ENCODE assay signal across 9 cellular contexts in genomic region chr17:40533896-40534295, GRCh38. TPM values are rescaled to one million over a fixed set of nuclear protein-coding genes. Genes with fewer than 3 reads are reported as not detected.
DNase-seq lines count a peak whose midpoint lies in the region; ATAC-seq and TF ChIP-seq lines count a peak whose summit lies in the region.
"Had no signal": no experiment of that assay in that cellular context is flagged by ENCODE, and none has a peak within 500 bp of the region (broad histone marks: within the 10 kb centered on the region; RNA-seq: fewer than 3 reads in every experiment).

No MANE protein-coding gene starts in this region.

- no peaks in the 10 kb centered on the region for H3K27me3 ChIP-seq in CD4-positive, alpha-beta memory T cell (ENCODE audit: insufficient read depth, low read length)
- no peaks in the 10 kb centered on the region for H3K27me3 ChIP-seq in effector memory CD4-positive, alpha-beta T cell (replicated peaks; ENCODE audit: control insufficient read depth, insufficient read depth, low read length, poor library complexity, severe bottlenecking)

- in situ Hi-C loops in KBM-7 (cut with MboI; ENCODE audit: low pct_unique_long_range_greater_than_20kb, low sequenced_read_pairs): no loop called here

- no peak for DNase-seq in CD4-positive, alpha-beta memory T cell
- DNase-seq in OCI-LY7 (ENCODE audit: low spot score) (no peak), posterior vena cava (ENCODE audit: low spot score) (peak; percentile 49), erythroblast (lab: John Stamatoyannopoulos, UW) (no peak), foreskin melanocyte (no peak), KBM-7 (no peak)
- DNase-seq in effector memory CD4-positive, alpha-beta T cell: no peak

- H3K9me2 ChIP-seq in OCI-LY7 (ENCODE audit: insufficient read depth, low read length): no peaks in the 10 kb centered on the region

- no peaks in the 10 kb centered on the region for H3K79me2 ChIP-seq in OCI-LY7 (ENCODE audit: insufficient read depth, low read depth, low read length)

- H3K4me3 Mint-ChIP-seq in CD4-positive, alpha-beta memory T cell: peak overlapping the region in 7 of 8 donors; percentile 70 to 95 (median 80)

- POLR2A ChIA-PET in CD4-positive, alpha-beta memory T cell (lab: Charles Lee; ENCODE audit: partially characterized antibody): interaction anchor here (0.7 to 24.9 kb wide), 30 partner anchors 11 to 394 kb away, joined by 3 to 1088 read pairs (median 8); partner anchors contain the start of genes CASC3, CCR7, GJD3 and IGFBP4
- POLR2A ChIA-PET in OCI-LY7 (lab: Charles Lee): no interaction called here

- peak overlapping the region; percentile 74; the same call in 1 of the 2 replicates for H2AFZ ChIP-seq in OCI-LY7 (ENCODE audit: low read length)

- H3K4me1 Mint-ChIP-seq in CD4-positive, alpha-beta memory T cell: peaks cover 61 to 94% (median 76%) of the 10 kb centered on the region in 4 donors

- TF ChIP-seq POLR2A in erythroblast (IDR thresholded peaks at IDR 0.05; ENCODE audit: low read length): no peak

- no peaks in the 10 kb centered on the region for H3K9me3 ChIP-seq in CD4-positive, alpha-beta memory T cell (ENCODE audit: control insufficient read depth in 1 of 2, low read length in 2 of 2)
- no peaks in the 10 kb centered on the region for H3K9me3 ChIP-seq in OCI-LY7 (ENCODE audit: low read length)
- no peaks in the 10 kb centered on the region for H3K9me3 ChIP-seq in effector memory CD4-positive, alpha-beta T cell (ENCODE audit: control insufficient read depth, low read length)

- peak overlapping the region; percentile 66 for H3K4me2 ChIP-seq in OCI-LY7 (ENCODE audit: low read length)

- H3K4me1 ChIP-seq in CD4-positive, alpha-beta memory T cell (ENCODE audit: insufficient read depth, low read length): peaks cover 90% of the 10 kb centered on the region
- peaks cover 20% of the 10 kb centered on the region for H3K4me1 ChIP-seq in OCI-LY7 (ENCODE audit: insufficient read depth, low read length, poor library complexity, severe bottlenecking)
- peaks cover 46% of the 10 kb centered on the region for H3K4me1 ChIP-seq in effector memory CD4-positive, alpha-beta T cell (ENCODE audit: control insufficient read depth, insufficient read depth, low read length, poor library complexity, severe bottlenecking)

- no peak for ATAC-seq in GM19397 (IDR thresholded peaks at IDR 0.05; ENCODE audit: unreplicated experiment)

- H3K36me3 Mint-ChIP-seq in CD4-positive, alpha-beta memory T cell: peaks cover 0 to 4% of the 10 kb centered on the region in 2 donors

- CTCF ChIA-PET in CD4-positive, alpha-beta memory T cell (lab: Charles Lee; ENCODE audit: partially characterized antibody): interaction anchor here (0.6 to 19.9 kb wide), 39 partner anchors 9 to 236 kb away, joined by 3 to 512 read pairs (median 6); partner anchors contain the start of genes CCR7, IGFBP4 and TOP2A
- CTCF ChIA-PET in OCI-LY7 (lab: Charles Lee; ENCODE audit: unreplicated experiment): interaction anchor here (1.1 to 2.7 kb wide), 2 partner anchors 26 to 95 kb away, joined by 3 to 15 read pairs; no protein-coding TSS in a partner anchor

- peak overlapping the region; percentile 93 to 100 (median 98) for H3K27ac Mint-ChIP-seq in CD4-positive, alpha-beta memory T cell

- peaks cover 0 to 7% (median 3%) of the 10 kb centered on the region in 8 donors for H3K9me3 Mint-ChIP-seq in CD4-positive, alpha-beta memory T cell

- H3K27ac ChIP-seq in CD4-positive, alpha-beta memory T cell (ENCODE audit: low read depth, low read length): peak overlapping the region; percentile 47
- H3K27ac ChIP-seq in OCI-LY7 (ENCODE audit: low read depth, low read length, poor library complexity, severe bottlenecking): no peak overlapping the region
- peak overlapping the region; percentile 48 for H3K27ac ChIP-seq in effector memory CD4-positive, alpha-beta T cell (ENCODE audit: insufficient read depth, low read length, poor library complexity, severe bottlenecking)

- no TSS peak for BruUV-seq in OCI-LY7 (replicated peaks; lab: Mats Ljungman, UMichigan)

- peaks cover 0 to 2% of the 10 kb centered on the region in 2 donors for H3K27me3 Mint-ChIP-seq in CD4-positive, alpha-beta memory T cell

- TF ChIP-seq CTCF in OCI-LY7 (conservative IDR thresholded peaks at IDR 0.05; ENCODE audit: low read length): no peak

- no peaks in the 10 kb centered on the region for H3K36me3 ChIP-seq in CD4-positive, alpha-beta memory T cell (ENCODE audit: insufficient read depth, low read length)
- H3K36me3 ChIP-seq in OCI-LY7 (ENCODE audit: insufficient read depth, low read length): no peaks in the 10 kb centered on the region
- no peaks in the 10 kb centered on the region for H3K36me3 ChIP-seq in effector memory CD4-positive, alpha-beta T cell (ENCODE audit: control insufficient read depth, insufficient read depth, low read length)

- H3K4me3 ChIP-seq in CD4-positive, alpha-beta memory T cell (ENCODE audit: low read length in 2 of 2): peak overlapping the region in 1 of 2 donors; percentile 50
- peak overlapping the region; percentile 12 for H3K4me3 ChIP-seq in OCI-LY7 (ENCODE audit: low read depth, low read length, poor library complexity, severe bottlenecking)
- no peak overlapping the region for H3K4me3 ChIP-seq in effector memory CD4-positive, alpha-beta T cell (ENCODE audit: insufficient read depth, low read depth, low read length, poor library complexity, severe bottlenecking)

- no peaks in the 10 kb centered on the region for H4K20me1 ChIP-seq in OCI-LY7 (ENCODE audit: insufficient read depth, low read length)

- intact Hi-C loops in CD4-positive, alpha-beta memory T cell (cut with micrococcal nuclease): loop anchor here (1.0 to 10.0 kb wide), 11 partner anchors 7 to 329 kb away; partner anchors contain the start of genes IGFBP4 and TOP2A
- intact Hi-C loops in OCI-LY7 (cut with micrococcal nuclease; ENCODE audit: unreplicated experiment): loop anchor here (1.0 to 5.0 kb wide), 6 partner anchors 26 to 232 kb away; no protein-coding TSS in a partner anchor
- intact Hi-C loops in posterior vena cava (cut with DNase I): loop anchor here in 1 of 2 donors (5.0 to 10.0 kb wide), 3 partner anchors 92 to 169 kb away; partner anchors contain the start of genes GJD3 and IGFBP4

RNA-seq across cellular contexts. Expression of gene CCR7, which starts 31.4 kb away (rescaled TPM):
- total RNA-seq in CD4-positive, alpha-beta memory T cell: 100 to 1,000 TPM; 268 to 269 TPM
- 100 to 1,000 TPM; 436 to 502 TPM for polyA plus RNA-seq in CD4-positive, alpha-beta memory T cell
- total RNA-seq in OCI-LY7 (2014; rRNA removed; shearing (Covaris generic)): 1.8 and 2.3 TPM in 2 replicates
- total RNA-seq in OCI-LY7 (2022): 0.48 TPM in 1 of 2 replicates, not detected in the other
- total RNA-seq in posterior vena cava: under 1 TPM; 0.46 to 0.62 TPM

RNA-seq across cellular contexts. Expression of gene TNS4, which starts 32.5 kb away (rescaled TPM):
- 1 to 10 TPM in 1 of 2 experiments, under 1 TPM in 1; 0.25 to 1.8 TPM for total RNA-seq in CD4-positive, alpha-beta memory T cell
- under 1 TPM; 0.18 to 0.33 TPM for polyA plus RNA-seq in CD4-positive, alpha-beta memory T cell
- total RNA-seq in OCI-LY7 (2014; rRNA removed; shearing (Covaris generic)): 0.18 and 0.22 TPM in 2 replicates
- 0.66 and 0.97 TPM in 2 replicates for total RNA-seq in OCI-LY7 (2022)
- under 1 TPM; 0.14 to 0.38 TPM for total RNA-seq in posterior vena cava
- total RNA-seq: dermis microvascular lymphatic vessel endothelial cell had no signal

Comparison
In these comparisons a context has a peak if more than half of its experiments do, and no peak if none do; other contexts are left out.
1. RNA of gene CCR7, which starts 31.4 kb away (total RNA-seq): 268 to 269 TPM in CD4-positive, alpha-beta memory T cell; 0.48 to 2.3 TPM in OCI-LY7 and 0.46 to 0.62 TPM in posterior vena cava; every median in the first group is over 10 times any median in the second.